7 cellular contexts compared by ENCODE assay signal in the genomic region with DNA sequence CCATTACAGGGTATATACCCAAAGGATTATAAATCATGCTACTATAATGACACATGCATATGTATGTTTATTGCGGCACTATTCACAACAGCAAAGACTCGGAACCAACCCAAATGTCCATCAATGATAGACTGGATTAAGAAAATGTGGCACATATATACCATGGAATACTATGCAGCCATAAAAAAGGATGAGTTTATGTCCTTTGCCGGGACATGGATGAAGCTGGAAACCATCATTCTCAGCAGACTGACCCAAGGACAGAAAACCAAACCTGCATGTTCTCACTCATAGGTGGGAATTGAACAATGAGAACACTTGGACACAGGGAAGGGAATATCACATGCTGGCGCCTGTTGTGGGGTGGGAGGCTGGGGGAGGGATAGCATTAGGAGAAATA. TPM values are rescaled to one million over a fixed set of nuclear protein-coding genes. Genes with fewer than 3 reads are reported as not detected.
"Had no signal": no experiment of that assay in that cellular context is flagged by ENCODE, and none has a peak within 500 bp of the region (broad histone marks: within the 10 kb centered on the region; RNA-seq: fewer than 3 reads in every experiment).

No MANE protein-coding gene starts in this region.

RNA-seq across cellular contexts. Expression of gene PTH2R, which starts 9.8 kb away (rescaled TPM):
- total RNA-seq: thoracic aorta, thyroid gland, tibial nerve, transverse colon, upper lobe of right lung, ureter, vagina had no signal
